9 cellular contexts compared by ENCODE assay signal in genomic region chr12:30755395-30755762, GRCh38. TPM values are rescaled to one million over a fixed set of nuclear protein-coding genes. Genes with fewer than 3 reads are reported as not detected.
DNase-seq lines count a peak whose midpoint lies in the region; ATAC-seq, FAIRE-seq and TF ChIP-seq lines count a peak whose summit lies in the region.
"Had no signal": no experiment of that assay in that cellular context is flagged by ENCODE, and none has a peak within 500 bp of the region (broad histone marks: within the 10 kb centered on the region; RNA-seq: fewer than 3 reads in every experiment).

No MANE protein-coding gene starts in this region.

- no peak overlapping the region for H2BK120ac ChIP-seq in neuronal stem cell (ENCODE audit: low read depth, low read length)

- H3K27ac ChIP-seq in CD4-positive, alpha-beta T cell (ENCODE audit: low read depth, low read length) = peak overlapping the region; percentile 51
- H3K27ac ChIP-seq in PC-3 (ENCODE audit: low read length) (peak overlapping the region; percentile 53), neuronal stem cell (replicated peaks; ENCODE audit: low read length) (peak overlapping the region; percentile 18)

- H3K27me3 ChIP-seq in CD4-positive, alpha-beta T cell (ENCODE audit: control insufficient read depth, insufficient read depth, low read length) = no peaks in the 10 kb centered on the region
- H3K27me3 ChIP-seq in PC-3 (ENCODE audit: low read length) = no peaks in the 10 kb centered on the region
- H3K27me3 ChIP-seq in neuronal stem cell (ENCODE audit: control insufficient read depth in 3 of 3, insufficient read depth in 3 of 3, low read depth in 1 of 3, low read length in 3 of 3) = no peaks in the 10 kb centered on the region

- H3K4me1 ChIP-seq in PC-3 (ENCODE audit: insufficient read depth, low read length) (peaks cover 38% of the 10 kb centered on the region), neuronal stem cell (ENCODE audit: control insufficient read depth in 2 of 2, insufficient read depth in 1 of 2, low read depth in 1 of 2, low read length in 2 of 2) (peaks cover 5 to 6% of the 10 kb centered on the region in 2 donors)

- H2AK5ac ChIP-seq in neuronal stem cell (ENCODE audit: low read depth, low read length) = no peak overlapping the region

- no peak for ATAC-seq in CD4-positive, alpha-beta T cell (ENCODE audit: poor library complexity)
- ATAC-seq in PC-3 = no peak; the same call in 1 of the 2 replicates
- no peak for ATAC-seq in HG03045 (IDR thresholded peaks at IDR 0.05; ENCODE audit: unreplicated experiment)

- peak overlapping the region; percentile 2 for H3K14ac ChIP-seq in neuronal stem cell (ENCODE audit: low read length)

- H3K9me3 ChIP-seq in CD4-positive, alpha-beta T cell (ENCODE audit: control insufficient read depth, low read length) = no peaks in the 10 kb centered on the region
- no peaks in the 10 kb centered on the region for H3K9me3 ChIP-seq in PC-3 (ENCODE audit: low read length)
- H3K9me3 ChIP-seq in neuronal stem cell (replicated peaks in 1 of 2; ENCODE audit: control insufficient read depth in 2 of 2, insufficient read depth in 1 of 2, low read depth in 1 of 2, low read length in 2 of 2) = no peaks in the 10 kb centered on the region

- no peaks in the 10 kb centered on the region for H3K9me2 ChIP-seq in PC-3 (replicated peaks; ENCODE audit: low read length)

- DNase-seq in CD4-positive, alpha-beta T cell = no peak
- DNase-seq in PC-3 = no peak
- DNase-seq in neuronal stem cell (ENCODE audit: low spot score) = no peak
- no peak for DNase-seq in activated gamma-delta T cell (lab: John Stamatoyannopoulos, UW)
- DNase-seq in stimulated activated CD4-positive, alpha-beta T cell treated with anti-CD3 and anti-CD28 coated beads, Interleukin-2, amount 100 ng/mL, for 48 hours = no peak
- DNase-seq in NCI-H1417 treated with DMSO at 0.1 percent for 48 hours (lab: John Stamatoyannopoulos, UW) = no peak

- WGBS in neuronal stem cell (ENCODE audit: extremely low coverage in 2 of 2, insufficient read length in 2 of 2, insufficient replicate concordance in 1 of 2), 2 donors = no CpG with 5 or more reads among the region's 7 CpGs

- intact Hi-C loops in CD4-positive, alpha-beta T cell (cut with DNase I, micrococcal nuclease) = loop anchor here (2.0 to 10.0 kb wide), 3 partner anchors 51 to 1919 kb away; partner anchors contain the start of genes DNM1L (in 1 of the 2) and ETFBKMT (in 1 of the 2)
- intact Hi-C loops in PC-3 (cut with micrococcal nuclease) = loop anchor here (1.0 kb wide), 2 partner anchors 40 to 52 kb away; no protein-coding TSS in a partner anchor

- no peaks in the 10 kb centered on the region for H3K9me3 Mint-ChIP-seq in CD4-positive, alpha-beta T cell

- H3K4me2 ChIP-seq in PC-3 (ENCODE audit: low read length) (peak overlapping the region; percentile 96), neuronal stem cell (ENCODE audit: insufficient read depth, low read length, poor library complexity, severe bottlenecking) (peak overlapping the region; percentile 64)

- H4K91ac ChIP-seq in neuronal stem cell (ENCODE audit: low read depth, low read length, poor library complexity) = no peak overlapping the region

- BruUV-seq in PC-3 (replicated peaks; lab: Mats Ljungman, UMichigan) = TSS peak; percentile 85

- no peaks in the 10 kb centered on the region for H3F3A ChIP-seq in PC-3 (ENCODE audit: low read length, unreplicated experiment)

- POLR2A ChIA-PET in CD4-positive, alpha-beta T cell (lab: Charles Lee) = interaction anchor here (0.8 to 3.5 kb wide), 9 partner anchors 9 to 1374 kb away, joined by 3 to 47 read pairs (median 5); partner anchors contain the start of genes ERGIC2 and IPO8
- POLR2A ChIA-PET in PC-3 (lab: Charles Lee; ENCODE audit: unreplicated experiment) = interaction anchor here (0.5 to 1.8 kb wide), 6 partner anchors 37 to 508 kb away, joined by 3 to 15 read pairs (median 8); no protein-coding TSS in a partner anchor

- peak overlapping the region; percentile 94 for H3K4me3 Mint-ChIP-seq in CD4-positive, alpha-beta T cell

- no peak overlapping the region for H3K23ac ChIP-seq in neuronal stem cell (ENCODE audit: low read depth, low read length, poor library complexity)

- FAIRE-seq in endometrium (lab: Jason Lieb, UNC) = peak; percentile 15
- FAIRE-seq: TTC549 had no signal

- H4K20me1 ChIP-seq in PC-3 (ENCODE audit: low read length) = no peaks in the 10 kb centered on the region

- H3K4me1 Mint-ChIP-seq in CD4-positive, alpha-beta T cell (ENCODE audit: low read depth) = peaks cover 40% of the 10 kb centered on the region

- no peaks in the 10 kb centered on the region for H3K27me3 Mint-ChIP-seq in CD4-positive, alpha-beta T cell

- H4K8ac ChIP-seq in neuronal stem cell (ENCODE audit: low read depth, low read length) = no peak overlapping the region

- no peak overlapping the region for H3K4ac ChIP-seq in neuronal stem cell (ENCODE audit: low read length)

- H3K36me3 ChIP-seq in PC-3 (ENCODE audit: low read depth, low read length) (no peaks in the 10 kb centered on the region), neuronal stem cell (replicated peaks in 1 of 2; ENCODE audit: control insufficient read depth in 2 of 2, insufficient read depth in 2 of 2, low read length in 2 of 2) (peaks cover 0 to 11% of the 10 kb centered on the region in 2 donors)

- H2BK15ac ChIP-seq in neuronal stem cell (ENCODE audit: low read length) = no peak overlapping the region

- no peak overlapping the region for H2BK5ac ChIP-seq in neuronal stem cell (ENCODE audit: low read length)

- peaks cover 47% of the 10 kb centered on the region for H3K79me2 ChIP-seq in PC-3 (ENCODE audit: low read length)

- H3K9ac ChIP-seq in PC-3 (ENCODE audit: low read length) (peak overlapping the region; percentile 62), neuronal stem cell (ENCODE audit: low read depth, low read length, poor library complexity) (peak overlapping the region; percentile 78)

- peak overlapping the region; percentile 92 for H3K4me3 ChIP-seq in PC-3 (ENCODE audit: low read length)
- peak overlapping the region; percentile 73 to 81 for H3K4me3 ChIP-seq in neuronal stem cell (ENCODE audit: low read length in 2 of 2)

- peak overlapping the region; percentile 77 for H3K27ac Mint-ChIP-seq in CD4-positive, alpha-beta T cell

- H3K36me3 Mint-ChIP-seq in CD4-positive, alpha-beta T cell (ENCODE audit: low read depth) = no peaks in the 10 kb centered on the region

- CTCF ChIA-PET in CD4-positive, alpha-beta T cell (lab: Charles Lee) = interaction anchor here (0.5 to 1.2 kb wide), 4 partner anchors 61 to 910 kb away, joined by 3 to 4 read pairs (median 3); no protein-coding TSS in a partner anchor
- CTCF ChIA-PET in PC-3 (lab: Charles Lee) = interaction anchor here (0.9 to 1.4 kb wide), 2 partner anchors 37 to 41 kb away, joined by 6 to 7 read pairs; no protein-coding TSS in a partner anchor

- no peak for TF ChIP-seq CTCF in CD4-positive, alpha-beta T cell (IDR thresholded peaks at IDR 0.05)
- no peak for TF ChIP-seq CTCF in PC-3 (conservative IDR thresholded peaks at IDR 0.05; ENCODE audit: low read depth, low read length)

- no peak overlapping the region for H3K18ac ChIP-seq in neuronal stem cell (ENCODE audit: low read length)

- H3K79me1 ChIP-seq in neuronal stem cell (ENCODE audit: low read depth, low read length) = no peaks in the 10 kb centered on the region

- no peak overlapping the region for H2BK12ac ChIP-seq in neuronal stem cell (ENCODE audit: low read length)

- H2AFZ ChIP-seq in PC-3 (ENCODE audit: low read length) (peak overlapping the region; percentile 93), neuronal stem cell (ENCODE audit: low read length) (peak overlapping the region; percentile 100)

RNA-seq across cellular contexts. Expression of gene CAPRIN2, which starts 0.6 kb away (rescaled TPM):
- 10 to 100 TPM; 21.2 to 24.6 TPM for total RNA-seq in CD4-positive, alpha-beta T cell
- 23.1 and 33.6 TPM in 2 replicates for total RNA-seq in PC-3 (2014; rRNA removed)
- polyA plus RNA-seq in neuronal stem cell (2013, experiment 1 of 2) = 33.9 TPM
- polyA plus RNA-seq in neuronal stem cell (2013, experiment 2 of 2) = 33.2 TPM

RNA-seq across cellular contexts. Expression of gene IPO8, which starts 59.7 kb away (rescaled TPM):
- 10 to 100 TPM; 17.2 to 17.5 TPM for total RNA-seq in CD4-positive, alpha-beta T cell
- total RNA-seq in PC-3 (2014; rRNA removed) = 13.3 and 19.6 TPM in 2 replicates
- 18.0 TPM for polyA plus RNA-seq in neuronal stem cell (2013, experiment 1 of 2)
- polyA plus RNA-seq in neuronal stem cell (2013, experiment 2 of 2) = 18.4 TPM
